1 cellular context compared by ENCODE assay signal in genomic region chr18:12948055-12948804, GRCh38.
A peak's percentile ranks its signal among the peaks of the same experiment; 100 is the strongest.
TF ChIP-seq lines count a peak whose summit lies in the region.

No MANE protein-coding gene starts in this region.

TF ChIP-seq in HepG2, 621 proteins besides CTCF, POLR2A, EP300 and RAD21 (continued from another document and continues in another):
- TF ChIP-seq TIGD3 (CRISPR knock-in tag; IDR thresholded peaks at IDR 0.05; ENCODE audit: borderline replicate concordance) (no peak; the same call in 1 of the 2 replicates), AHR (CRISPR knock-in tag; IDR thresholded peaks at IDR 0.05) (0 out of 2 replicates have a peak, but pooled peaks have one; percentile 32), ZMYM2 (CRISPR knock-in tag; IDR thresholded peaks at IDR 0.05) (peak; percentile 59; the same call in 1 of the 2 replicates), IRF9 (CRISPR knock-in tag; IDR thresholded peaks at IDR 0.05; ENCODE audit: borderline replicate concordance) (peak; percentile 91; the same call in 1 of the 2 replicates), SPEN (CRISPR knock-in tag; IDR thresholded peaks at IDR 0.05; ENCODE audit: low read depth) (peak; percentile 89), HINFP (CRISPR knock-in tag; IDR thresholded peaks at IDR 0.05; ENCODE audit: low read depth) (peak; percentile 88; the same call in 1 of the 2 replicates), ZMYM4 (CRISPR knock-in tag; IDR thresholded peaks at IDR 0.05) (peak; percentile 86), FOSL2 (CRISPR knock-in tag; IDR thresholded peaks at IDR 0.05) (peak; percentile 38), ATF6 (CRISPR knock-in tag; conservative IDR thresholded peaks at IDR 0.05) (0 out of 2 replicates have a peak, but pooled peaks have one; percentile 44), ELF4 (CRISPR knock-in tag; IDR thresholded peaks at IDR 0.05; ENCODE audit: borderline replicate concordance) (peak; percentile 61), ZNF816 (CRISPR knock-in tag; IDR thresholded peaks at IDR 0.05; ENCODE audit: borderline replicate concordance) (no peak; the same call in 1 of the 2 replicates), BCL6 (CRISPR knock-in tag; IDR thresholded peaks at IDR 0.05) (peak; percentile 44), ZNF503 (CRISPR knock-in tag; IDR thresholded peaks at IDR 0.05) (peak; percentile 86), MLLT10 (CRISPR knock-in tag; IDR thresholded peaks at IDR 0.05) (no peak), GABPB1 (CRISPR knock-in tag; IDR thresholded peaks at IDR 0.05) (peak; percentile 91), ARNT (IDR thresholded peaks at IDR 0.05) (no peak), ZNF20 (CRISPR knock-in tag; IDR thresholded peaks at IDR 0.05) (no peak), ZNF569 (CRISPR knock-in tag; IDR thresholded peaks at IDR 0.05; ENCODE audit: borderline replicate concordance) (no peak), FOXA3 (CRISPR knock-in tag; IDR thresholded peaks at IDR 0.05) (peak; percentile 36; the same call in 1 of the 2 replicates), MBNL3 (CRISPR knock-in tag; conservative IDR thresholded peaks at IDR 0.05) (no peak), ZNF746 (CRISPR knock-in tag; IDR thresholded peaks at IDR 0.05) (peak; percentile 88; the same call in 1 of the 2 replicates), ZNF431 (CRISPR knock-in tag; IDR thresholded peaks at IDR 0.05; ENCODE audit: borderline replicate concordance, low read depth) (peak; percentile 91), ZNF367 (CRISPR knock-in tag; IDR thresholded peaks at IDR 0.05; ENCODE audit: borderline replicate concordance) (peak; percentile 96; the same call in 1 of the 2 replicates), NFKB2 (CRISPR knock-in tag; IDR thresholded peaks at IDR 0.05; ENCODE audit: borderline replicate concordance) (peak; percentile 98), HDAC6 (IDR thresholded peaks at IDR 0.05; ENCODE audit: low read depth, low read length) (no peak), ZSCAN12 (CRISPR knock-in tag; IDR thresholded peaks at IDR 0.05) (peak; percentile 98), ZNF354B (CRISPR knock-in tag; IDR thresholded peaks at IDR 0.05) (no peak), ZNF414 (CRISPR knock-in tag; IDR thresholded peaks at IDR 0.05) (peak; percentile 84; the same call in 1 of the 2 replicates), ZNF207 (IDR thresholded peaks at IDR 0.05; ENCODE audit: borderline replicate concordance) (no peak), ZNF839 (CRISPR knock-in tag; IDR thresholded peaks at IDR 0.05; ENCODE audit: borderline replicate concordance) (peak; percentile 61; the same call in 1 of the 2 replicates), ZFP1 (CRISPR knock-in tag; IDR thresholded peaks at IDR 0.05) (0 out of 2 replicates have a peak, but pooled peaks have one; percentile 33), SP1 (IDR thresholded peaks at IDR 0.05) (no peak), SP1 (CRISPR knock-in tag; IDR thresholded peaks at IDR 0.05) (peak; percentile 71), ZNF577 (CRISPR knock-in tag; IDR thresholded peaks at IDR 0.05; ENCODE audit: borderline replicate concordance, low read depth) (no peak), JUNB (CRISPR knock-in tag; IDR thresholded peaks at IDR 0.05; ENCODE audit: borderline replicate concordance) (peak; percentile 68; the same call in 1 of the 2 replicates), NFYB (CRISPR knock-in tag; IDR thresholded peaks at IDR 0.05) (no peak), SUZ12 (IDR thresholded peaks at IDR 0.05; ENCODE audit: low read depth, low read length) (no peak), ZNF3 (CRISPR knock-in tag; IDR thresholded peaks at IDR 0.05) (no peak), WIZ (CRISPR knock-in tag; IDR thresholded peaks at IDR 0.05) (no peak), ZNF136 (CRISPR knock-in tag; IDR thresholded peaks at IDR 0.05; ENCODE audit: low read depth) (no peak), STAT5B (CRISPR knock-in tag; IDR thresholded peaks at IDR 0.05) (no peak), ZNF235 (CRISPR knock-in tag; IDR thresholded peaks at IDR 0.05; ENCODE audit: borderline replicate concordance) (0 out of 2 replicates have a peak, but pooled peaks have one; percentile 41), PAX8 (CRISPR knock-in tag; IDR thresholded peaks at IDR 0.05; ENCODE audit: borderline replicate concordance) (no peak)
- TF ChIP-seq, protein P1, sequence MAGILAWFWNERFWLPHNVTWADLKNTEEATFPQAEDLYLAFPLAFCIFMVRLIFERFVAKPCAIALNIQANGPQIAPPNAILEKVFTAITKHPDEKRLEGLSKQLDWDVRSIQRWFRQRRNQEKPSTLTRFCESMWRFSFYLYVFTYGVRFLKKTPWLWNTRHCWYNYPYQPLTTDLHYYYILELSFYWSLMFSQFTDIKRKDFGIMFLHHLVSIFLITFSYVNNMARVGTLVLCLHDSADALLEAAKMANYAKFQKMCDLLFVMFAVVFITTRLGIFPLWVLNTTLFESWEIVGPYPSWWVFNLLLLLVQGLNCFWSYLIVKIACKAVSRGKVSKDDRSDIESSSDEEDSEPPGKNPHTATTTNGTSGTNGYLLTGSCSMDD (CRISPR knock-in tag; IDR thresholded peaks at IDR 0.05), result peak; percentile 95
- TF ChIP-seq, protein P2, sequence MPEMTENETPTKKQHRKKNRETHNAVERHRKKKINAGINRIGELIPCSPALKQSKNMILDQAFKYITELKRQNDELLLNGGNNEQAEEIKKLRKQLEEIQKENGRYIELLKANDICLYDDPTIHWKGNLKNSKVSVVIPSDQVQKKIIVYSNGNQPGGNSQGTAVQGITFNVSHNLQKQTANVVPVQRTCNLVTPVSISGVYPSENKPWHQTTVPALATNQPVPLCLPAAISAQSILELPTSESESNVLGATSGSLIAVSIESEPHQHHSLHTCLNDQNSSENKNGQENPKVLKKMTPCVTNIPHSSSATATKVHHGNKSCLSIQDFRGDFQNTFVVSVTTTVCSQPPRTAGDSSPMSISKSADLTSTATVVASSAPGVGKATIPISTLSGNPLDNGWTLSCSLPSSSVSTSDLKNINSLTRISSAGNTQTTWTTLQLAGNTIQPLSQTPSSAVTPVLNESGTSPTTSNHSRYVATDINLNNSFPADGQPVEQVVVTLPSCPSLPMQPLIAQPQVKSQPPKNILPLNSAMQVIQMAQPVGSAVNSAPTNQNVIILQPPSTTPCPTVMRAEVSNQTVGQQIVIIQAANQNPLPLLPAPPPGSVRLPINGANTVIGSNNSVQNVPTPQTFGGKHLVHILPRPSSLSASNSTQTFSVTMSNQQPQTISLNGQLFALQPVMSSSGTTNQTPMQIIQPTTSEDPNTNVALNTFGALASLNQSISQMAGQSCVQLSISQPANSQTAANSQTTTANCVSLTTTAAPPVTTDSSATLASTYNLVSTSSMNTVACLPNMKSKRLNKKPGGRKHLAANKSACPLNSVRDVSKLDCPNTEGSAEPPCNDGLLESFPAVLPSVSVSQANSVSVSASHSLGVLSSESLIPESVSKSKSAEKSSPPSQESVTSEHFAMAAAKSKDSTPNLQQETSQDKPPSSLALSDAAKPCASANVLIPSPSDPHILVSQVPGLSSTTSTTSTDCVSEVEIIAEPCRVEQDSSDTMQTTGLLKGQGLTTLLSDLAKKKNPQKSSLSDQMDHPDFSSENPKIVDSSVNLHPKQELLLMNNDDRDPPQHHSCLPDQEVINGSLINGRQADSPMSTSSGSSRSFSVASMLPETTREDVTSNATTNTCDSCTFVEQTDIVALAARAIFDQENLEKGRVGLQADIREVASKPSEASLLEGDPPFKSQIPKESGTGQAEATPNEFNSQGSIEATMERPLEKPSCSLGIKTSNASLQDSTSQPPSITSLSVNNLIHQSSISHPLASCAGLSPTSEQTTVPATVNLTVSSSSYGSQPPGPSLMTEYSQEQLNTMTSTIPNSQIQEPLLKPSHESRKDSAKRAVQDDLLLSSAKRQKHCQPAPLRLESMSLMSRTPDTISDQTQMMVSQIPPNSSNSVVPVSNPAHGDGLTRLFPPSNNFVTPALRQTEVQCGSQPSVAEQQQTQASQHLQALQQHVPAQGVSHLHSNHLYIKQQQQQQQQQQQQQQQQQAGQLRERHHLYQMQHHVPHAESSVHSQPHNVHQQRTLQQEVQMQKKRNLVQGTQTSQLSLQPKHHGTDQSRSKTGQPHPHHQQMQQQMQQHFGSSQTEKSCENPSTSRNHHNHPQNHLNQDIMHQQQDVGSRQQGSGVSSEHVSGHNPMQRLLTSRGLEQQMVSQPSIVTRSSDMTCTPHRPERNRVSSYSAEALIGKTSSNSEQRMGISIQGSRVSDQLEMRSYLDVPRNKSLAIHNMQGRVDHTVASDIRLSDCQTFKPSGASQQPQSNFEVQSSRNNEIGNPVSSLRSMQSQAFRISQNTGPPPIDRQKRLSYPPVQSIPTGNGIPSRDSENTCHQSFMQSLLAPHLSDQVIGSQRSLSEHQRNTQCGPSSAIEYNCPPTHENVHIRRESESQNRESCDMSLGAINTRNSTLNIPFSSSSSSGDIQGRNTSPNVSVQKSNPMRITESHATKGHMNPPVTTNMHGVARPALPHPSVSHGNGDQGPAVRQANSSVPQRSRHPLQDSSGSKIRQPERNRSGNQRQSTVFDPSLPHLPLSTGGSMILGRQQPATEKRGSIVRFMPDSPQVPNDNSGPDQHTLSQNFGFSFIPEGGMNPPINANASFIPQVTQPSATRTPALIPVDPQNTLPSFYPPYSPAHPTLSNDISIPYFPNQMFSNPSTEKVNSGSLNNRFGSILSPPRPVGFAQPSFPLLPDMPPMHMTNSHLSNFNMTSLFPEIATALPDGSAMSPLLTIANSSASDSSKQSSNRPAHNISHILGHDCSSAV (CRISPR knock-in tag; IDR thresholded peaks at IDR 0.05; ENCODE audit: borderline replicate concordance), result 0 out of 2 replicates have a peak, but pooled peaks have one; percentile 33
- TF ChIP-seq, protein P3, sequence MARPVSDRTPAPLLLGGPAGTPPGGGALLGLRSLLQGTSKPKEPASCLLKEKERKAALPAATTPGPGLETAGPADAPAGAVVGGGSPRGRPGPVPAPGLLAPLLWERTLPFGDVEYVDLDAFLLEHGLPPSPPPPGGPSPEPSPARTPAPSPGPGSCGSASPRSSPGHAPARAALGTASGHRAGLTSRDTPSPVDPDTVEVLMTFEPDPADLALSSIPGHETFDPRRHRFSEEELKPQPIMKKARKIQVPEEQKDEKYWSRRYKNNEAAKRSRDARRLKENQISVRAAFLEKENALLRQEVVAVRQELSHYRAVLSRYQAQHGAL (CRISPR knock-in tag; IDR thresholded peaks at IDR 0.05; ENCODE audit: not compliant biosample characterization), result peak; percentile 93
- TF ChIP-seq, protein P4, sequence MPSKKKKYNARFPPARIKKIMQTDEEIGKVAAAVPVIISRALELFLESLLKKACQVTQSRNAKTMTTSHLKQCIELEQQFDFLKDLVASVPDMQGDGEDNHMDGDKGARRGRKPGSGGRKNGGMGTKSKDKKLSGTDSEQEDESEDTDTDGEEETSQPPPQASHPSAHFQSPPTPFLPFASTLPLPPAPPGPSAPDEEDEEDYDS (CRISPR knock-in tag; IDR thresholded peaks at IDR 0.05), result no peak; the same call in none of the 2 replicates
